In genomic region chr5:116492016-116492623, GRCh38 we compare ENCODE assay signal across 8 cellular contexts.
DNase-seq lines count a peak whose midpoint lies in the region; ATAC-seq, FAIRE-seq and TF ChIP-seq lines count a peak whose summit lies in the region.

No MANE protein-coding gene starts in this region.

- TF ChIP-seq POLR2A in GM12878 (IDR thresholded peaks at IDR 0.05; ENCODE audit: low read depth, low read length) = no peak

- H3K36me3 ChIP-seq in GM12878 (ENCODE audit: control insufficient read depth in 2 of 2, insufficient read depth in 2 of 2, low read length in 1 of 2) = no peaks in the 10 kb centered on the region; a peak in 1 of 4 replicates

- no peaks in the 10 kb centered on the region for H3K9me3 ChIP-seq in AG04450 (ENCODE audit: control insufficient read depth, insufficient read depth, low read length)
- H3K9me3 ChIP-seq in GM12878 (replicated peaks; ENCODE audit: control insufficient read depth, insufficient read depth, low read length) = no peaks in the 10 kb centered on the region

- POLR2A ChIA-PET in AG04450 (lab: Yijun Ruan, JAX) = interaction anchor here (0.7 kb wide), 1 partner anchor 13 kb away, joined by 7 read pairs; no protein-coding TSS in a partner anchor
- POLR2A ChIA-PET in GM12878 (lab: Charles Lee) = no interaction called here

- no peaks in the 10 kb centered on the region for H3K79me2 ChIP-seq in GM12878 (ENCODE audit: control insufficient read depth, insufficient read depth, low read length)

- H3K9ac ChIP-seq in GM12878 (ENCODE audit: control insufficient read depth, insufficient read depth, low read length) = no peak overlapping the region

- peak; percentile 66 for DNase-seq in AG04450 (ENCODE audit: low read depth, low spot score)
- DNase-seq in KG1 (lab: John Stamatoyannopoulos, UW) = peak; percentile 35
- DNase-seq in GM12878 (ENCODE audit: low read depth, low spot score) = no peak
- peak; percentile 67 for DNase-seq in medulla oblongata (ENCODE audit: extremely low spot score)
- no peak for DNase-seq in occipital lobe (lab: John Stamatoyannopoulos, UW)
- no peak for DNase-seq in NCI-H2227 treated with DMSO at 0.1 percent for 48 hours (lab: John Stamatoyannopoulos, UW)
- no peak for DNase-seq in superior temporal gyrus (ENCODE audit: extremely low spot score)

- BruUV-seq in GM12878 (replicated peaks; lab: Mats Ljungman, UMichigan) = no TSS peak

- no peak overlapping the region for H3K4me3 ChIP-seq in AG04450 (ENCODE audit: low read depth, low read length)
- H3K4me3 ChIP-seq in GM12878 = no peak overlapping the region

- TF ChIP-seq RAD21 in GM12878 (IDR thresholded peaks at IDR 0.05; ENCODE audit: insufficient read depth, low read depth, low read length) = no peak

- H3K27ac ChIP-seq in AG04450 (ENCODE audit: low read depth, low read length) = no peak overlapping the region
- H3K27ac ChIP-seq in GM12878 (ENCODE audit: control insufficient read depth, insufficient read depth) = no peak overlapping the region

- SMC1A ChIA-PET in GM12878 (lab: Charles Lee; ENCODE audit: uncharacterized antibody, unreplicated experiment) = interaction anchor here (0.6 to 4.6 kb wide), 22 partner anchors 8 to 1076 kb away, joined by 3 to 24 read pairs (median 3); no protein-coding TSS in a partner anchor

- in situ Hi-C loops in GM12878 (cut with MboI) = no loop called here

- peak; percentile 63 for ATAC-seq in GM19438 (IDR thresholded peaks at IDR 0.05; ENCODE audit: low read depth, unreplicated experiment)
- peak; percentile 85 for ATAC-seq in GM12878

- H4K20me1 ChIP-seq in GM12878 (ENCODE audit: control insufficient read depth, insufficient read depth) = no peaks in the 10 kb centered on the region

- 59% methylated on average over 3 of the region's 3 CpGs for WGBS in GM12878 (ENCODE audit: insufficient coverage, insufficient replicate concordance, low lambda C conversion rate, missing lambda C conversion rate)

- TF ChIP-seq CTCF in AG04450 (IDR thresholded peaks at IDR 0.05; ENCODE audit: low read depth, low read length) = no peak
- no peak for TF ChIP-seq CTCF in GM12878 (IDR thresholded peaks at IDR 0.05 in 2 of 3, conservative IDR thresholded peaks at IDR 0.05 in 1 of 3; ENCODE audit: control insufficient read depth in 2 of 3, extremely low read depth in 1 of 3, insufficient read depth in 1 of 3, low read depth in 3 of 3, low read length in 3 of 3)

- TF ChIP-seq EP300 in GM12878 (IDR thresholded peaks at IDR 0.05; ENCODE audit: borderline replicate concordance in 1 of 2, control insufficient read depth in 1 of 2, low read depth in 2 of 2, low read length in 2 of 2) = no peak

- RAD21 ChIA-PET in GM12878 (lab: Charles Lee; ENCODE audit: unreplicated experiment) = interaction anchor here (0.6 to 2.1 kb wide), 7 partner anchors 63 to 1350 kb away, joined by 3 to 6 read pairs (median 4); no protein-coding TSS in a partner anchor

- peaks cover 7% of the 10 kb centered on the region for H3K27me3 ChIP-seq in AG04450 (ENCODE audit: control insufficient read depth, insufficient read depth, low read length)
- no peaks in the 10 kb centered on the region for H3K27me3 ChIP-seq in GM12878 (replicated peaks in 1 of 2; ENCODE audit: control insufficient read depth in 2 of 2, insufficient read depth in 2 of 2, low read length in 1 of 2)

- CTCF ChIA-PET in AG04450 (lab: Charles Lee) = interaction anchor here (1.1 kb wide), 1 partner anchor 355 kb away, joined by 4 read pairs; no protein-coding TSS in a partner anchor
- CTCF ChIA-PET in GM12878 (lab: Yijun Ruan, JAX) = interaction anchor here (0.9 to 3.3 kb wide), 2 partner anchors 77 to 355 kb away, joined by 3 to 14 read pairs; no protein-coding TSS in a partner anchor

- intact Hi-C loops in GM12878 (cut with micrococcal nuclease; ENCODE audit: unreplicated experiment) = no loop called here

- H2AFZ ChIP-seq in GM12878 (ENCODE audit: control insufficient read depth, low read depth, low read length) = no peak overlapping the region

- H3K4me1 ChIP-seq in GM12878 (ENCODE audit: control insufficient read depth, insufficient read depth, low read length) = no peaks in the 10 kb centered on the region; the same call in 1 of the 2 replicates

- no peak for FAIRE-seq in GM12878 (lab: Jason Lieb, UNC)

- no peak overlapping the region for H3K4me2 ChIP-seq in GM12878 (ENCODE audit: control insufficient read depth, insufficient read depth)

TF ChIP-seq in GM12878, 131 proteins besides CTCF, POLR2A, EP300 and RAD21:
- no peak for TF ChIP-seq RELA (IDR thresholded peaks at IDR 0.05; ENCODE audit: borderline replicate concordance, partially characterized antibody)
- TF ChIP-seq RUNX3 (IDR thresholded peaks at IDR 0.05; ENCODE audit: low read length) = peak; percentile 65
- peak; percentile 82 for TF ChIP-seq SPI1 (IDR thresholded peaks at IDR 0.05; ENCODE audit: borderline replicate concordance, insufficient read depth, low read depth, low read length)
- TF ChIP-seq MTA3 (IDR thresholded peaks at IDR 0.05; ENCODE audit: borderline replicate concordance, low read length) = no peak
- TF ChIP-seq ZNF384 (IDR thresholded peaks at IDR 0.05; ENCODE audit: borderline replicate concordance, low read depth, low read length) = 0 out of 2 replicates have a peak, but pooled peaks have one; percentile 20
TF ChIP-seq in GM12878: peak in this region for 3.

Comparison
In these comparisons a context has a peak if more than half of its experiments do, and no peak if none do; other contexts are left out.
1. DNase-seq: peak in AG04450 (single experiment), KG1 (single experiment) and medulla oblongata (single experiment); none in GM12878 (single experiment), occipital lobe (single experiment), NCI-H2227 treated with DMSO at 0.1 percent for 48 hours (single experiment) and superior temporal gyrus (single experiment).